ENCODE assay signal across 1 cellular context in the genomic region with DNA sequence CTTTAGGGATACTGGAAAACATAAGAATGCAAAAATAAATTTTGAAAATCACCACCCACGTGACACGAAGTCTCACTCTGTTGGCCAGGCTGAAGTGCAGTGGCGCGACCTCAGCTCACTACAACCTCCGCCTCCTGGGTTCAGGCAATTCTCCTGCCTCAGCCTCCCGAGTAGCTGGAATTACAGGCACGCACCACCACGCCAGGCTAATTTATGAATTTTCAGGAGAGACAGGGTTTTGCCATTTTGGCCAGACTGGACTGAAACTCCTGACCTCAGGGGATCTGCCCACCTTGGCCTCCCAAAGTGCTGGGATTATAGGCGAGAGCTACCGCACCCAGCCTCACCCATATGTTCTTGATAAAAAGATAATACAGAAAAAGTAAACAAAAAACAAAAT.
TF ChIP-seq lines count a peak whose summit lies in the region.

No MANE protein-coding gene starts in this region.

TF ChIP-seq in HepG2, 621 proteins besides CTCF, POLR2A, EP300 and RAD21:
- TF ChIP-seq RBM22 (optimal IDR thresholded peaks at IDR 0.05; ENCODE audit: low read length): peak; percentile 49
